In genomic region chr6:124487778-124488431, GRCh38 we compare ENCODE assay signal across 14 cellular contexts.
DNase-seq lines count a peak whose midpoint lies in the region; TF ChIP-seq lines count a peak whose summit lies in the region.
"Had no signal": no experiment of that assay in that cellular context is flagged by ENCODE, and none has a peak within 500 bp of the region (broad histone marks: within the 10 kb centered on the region; RNA-seq: fewer than 3 reads in every experiment).

No MANE protein-coding gene starts in this region.

- no peaks in the 10 kb centered on the region for H3K27me3 ChIP-seq in smooth muscle cell (ENCODE audit: low read depth)
- H3K27me3 ChIP-seq: stomach had no signal

- no peaks in the 10 kb centered on the region for H3K4me1 Mint-ChIP-seq in activated naive CD8-positive, alpha-beta T cell treated with anti-CD3 and anti-CD28 coated beads for 36 hours

- CTCF ChIA-PET in RWPE1 (lab: Yijun Ruan, JAX), result no interaction called here

- DNase-seq in DMS153 (lab: John Stamatoyannopoulos, UW), result peak; percentile 36
- DNase-seq in DMS153 treated with DMSO at 0.1 percent for 48 hours (lab: John Stamatoyannopoulos, UW; ENCODE audit: unreplicated experiment), result no peak
- DNase-seq in RWPE1 (ENCODE audit: low spot score), result peak; percentile 56
- DNase-seq in fibroblast of mammary gland (ENCODE audit: low read depth), result peak; percentile 49
- no peak for DNase-seq in smooth muscle cell (lab: John Stamatoyannopoulos, UW; ENCODE audit: unreplicated experiment)
- no peak for DNase-seq in activated naive CD8-positive, alpha-beta T cell treated with anti-CD3 and anti-CD28 coated beads for 36 hours
- no peak for DNase-seq in KG1 (lab: John Stamatoyannopoulos, UW)
- no peak for DNase-seq in stimulated activated CD4-positive, alpha-beta T cell treated with anti-CD3 and anti-CD28 coated beads, Interleukin-1b, Interleukin-23, amount 100 ng/mL, for 48 hours
- DNase-seq: mesendoderm, stomach, WERI-Rb-1 had no signal

- no peak overlapping the region for H3K27ac Mint-ChIP-seq in activated naive CD8-positive, alpha-beta T cell treated with anti-CD3 and anti-CD28 coated beads for 36 hours
- H3K27ac Mint-ChIP-seq: activated naive CD4-positive, alpha-beta T cell treated with anti-CD3 and anti-CD28 coated beads, Interleukin-2, amount 50 U/mL, for 72 hours had no signal

- H3K27ac ChIP-seq in RWPE1, result no peak overlapping the region
- peak overlapping the region; percentile 4 for H3K27ac ChIP-seq in smooth muscle cell (ENCODE audit: low read depth)
- H3K27ac ChIP-seq: 22Rv1, SK-N-MC, stomach, WERI-Rb-1 had no signal

- H3K79me2 ChIP-seq in smooth muscle cell (ENCODE audit: low read depth), result no peaks in the 10 kb centered on the region

- no peaks in the 10 kb centered on the region for H3K36me3 Mint-ChIP-seq in activated naive CD8-positive, alpha-beta T cell treated with anti-CD3 and anti-CD28 coated beads for 36 hours
- H3K36me3 Mint-ChIP-seq: activated naive CD4-positive, alpha-beta T cell treated with anti-CD3 and anti-CD28 coated beads, Interleukin-2, amount 50 U/mL, for 72 hours had no signal

- H3K4me3 Mint-ChIP-seq in activated naive CD8-positive, alpha-beta T cell treated with anti-CD3 and anti-CD28 coated beads for 36 hours, result no peak overlapping the region

- H3K4me2 ChIP-seq in smooth muscle cell, result peak overlapping the region; percentile 65

- no peaks in the 10 kb centered on the region for H3K9me3 Mint-ChIP-seq in activated naive CD8-positive, alpha-beta T cell treated with anti-CD3 and anti-CD28 coated beads for 36 hours
- H3K9me3 Mint-ChIP-seq: activated naive CD4-positive, alpha-beta T cell treated with anti-CD3 and anti-CD28 coated beads, Interleukin-2, amount 50 U/mL, for 72 hours had no signal

- POLR2A ChIA-PET in RWPE1 (lab: Yijun Ruan, JAX; ENCODE audit: low non-redundant PET), result no interaction called here

- H3K4me1 ChIP-seq in smooth muscle cell (ENCODE audit: low read depth), result no peaks in the 10 kb centered on the region
- H3K4me1 ChIP-seq: stomach had no signal

- H3K9me3 ChIP-seq in smooth muscle cell (replicated peaks; ENCODE audit: low read depth), result no peaks in the 10 kb centered on the region
- H3K9me3 ChIP-seq: stomach had no signal

- no peaks in the 10 kb centered on the region for H3K27me3 Mint-ChIP-seq in activated naive CD8-positive, alpha-beta T cell treated with anti-CD3 and anti-CD28 coated beads for 36 hours

- H3K4me3 ChIP-seq in fibroblast of mammary gland (ENCODE audit: control insufficient read depth, low read depth, low read length) (no peak overlapping the region), smooth muscle cell (no peak overlapping the region)
- H3K4me3 ChIP-seq: SK-N-MC, stomach had no signal

- no peaks in the 10 kb centered on the region for H3K36me3 ChIP-seq in smooth muscle cell (ENCODE audit: low read depth)
- H3K36me3 ChIP-seq: stomach, WERI-Rb-1 had no signal

- WGBS in smooth muscle cell (ENCODE audit: low lambda C conversion rate), result 48% methylated on average over 3 of the region's 3 CpGs

- H3K9ac ChIP-seq in smooth muscle cell (ENCODE audit: low read depth), result no peak overlapping the region

- H2AFZ ChIP-seq in smooth muscle cell (ENCODE audit: low read depth), result no peak overlapping the region

- no peaks in the 10 kb centered on the region for H4K20me1 ChIP-seq in smooth muscle cell (ENCODE audit: low read depth)

- H3F3A ChIP-seq in smooth muscle cell (ENCODE audit: low read depth), result no peaks in the 10 kb centered on the region

- TF ChIP-seq CTCF in RWPE1 (conservative IDR thresholded peaks at IDR 0.05; ENCODE audit: low read depth), result no peak
- no peak for TF ChIP-seq CTCF in fibroblast of mammary gland (conservative IDR thresholded peaks at IDR 0.05; ENCODE audit: control insufficient read depth, insufficient read depth, low read depth, low read length)
- TF ChIP-seq CTCF in smooth muscle cell (IDR thresholded peaks at IDR 0.05; ENCODE audit: borderline replicate concordance, insufficient read depth, poor library complexity, severe bottlenecking), result no peak

Comparison
In these comparisons a context has a peak if more than half of its experiments do, and no peak if none do; other contexts are left out.
1. DNase-seq: peak in DMS153 (single experiment), RWPE1 (single experiment) and fibroblast of mammary gland (single experiment); none in DMS153 treated with DMSO at 0.1 percent for 48 hours (single experiment), smooth muscle cell (single experiment), activated naive CD8-positive, alpha-beta T cell treated with anti-CD3 and anti-CD28 coated beads for 36 hours (single experiment), KG1 (single experiment) and stimulated activated CD4-positive, alpha-beta T cell treated with anti-CD3 and anti-CD28 coated beads, Interleukin-1b, Interleukin-23, amount 100 ng/mL, for 48 hours (single experiment).